In the genomic region with DNA sequence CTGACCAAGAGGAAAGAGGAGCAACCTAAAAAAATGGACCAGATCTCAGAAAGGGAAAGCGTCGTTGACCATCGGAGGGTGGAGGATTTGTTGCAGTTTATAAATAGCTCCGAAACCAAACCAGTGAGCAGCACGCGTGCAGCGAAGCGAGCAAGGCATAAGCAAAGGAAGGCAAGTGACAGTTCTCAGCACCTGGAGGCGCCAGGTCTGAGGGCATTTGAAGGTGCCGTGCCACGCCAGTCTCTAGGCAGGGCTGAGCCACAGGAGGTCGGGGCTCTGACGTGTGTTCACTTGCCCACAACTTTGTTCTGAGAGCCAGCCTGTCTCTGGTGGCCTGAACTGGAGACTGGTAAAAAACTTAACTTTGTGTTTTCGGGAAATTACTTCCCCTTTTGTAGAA, we compare ENCODE assay signal across 10 cellular contexts.
DNase-seq lines count a peak whose midpoint lies in the region; ATAC-seq and TF ChIP-seq lines count a peak whose summit lies in the region.
"Had no signal": no experiment of that assay in that cellular context is flagged by ENCODE, and none has a peak within 500 bp of the region (broad histone marks: within the 10 kb centered on the region; RNA-seq: fewer than 3 reads in every experiment).

No MANE protein-coding gene starts in this region.

- H3K36me3 Mint-ChIP-seq in nephron progenitor cell (ENCODE audit: low read depth) = peaks cover 90% of the 10 kb centered on the region
- peaks cover 56% of the 10 kb centered on the region for H3K36me3 Mint-ChIP-seq in activated naive CD4-positive, alpha-beta T cell treated with anti-CD3 and anti-CD28 coated beads, Interleukin-2, amount 10 ng/mL, durations not matched to agents 7 days and 5 days

- peaks cover 29% of the 10 kb centered on the region for H3K4me1 Mint-ChIP-seq in nephron progenitor cell
- H3K4me1 Mint-ChIP-seq in activated naive CD4-positive, alpha-beta T cell treated with anti-CD3 and anti-CD28 coated beads, Interleukin-2, amount 10 ng/mL, durations not matched to agents 7 days and 5 days = no peaks in the 10 kb centered on the region

- peaks cover 32% of the 10 kb centered on the region for H3K4me1 ChIP-seq in KMS-11 (ENCODE audit: low read depth, poor library complexity, severe bottlenecking)
- H3K4me1 ChIP-seq in effector memory CD4-positive, alpha-beta T cell (ENCODE audit: control insufficient read depth, insufficient read depth, low read length, poor library complexity, severe bottlenecking) = no peaks in the 10 kb centered on the region

- no peak overlapping the region for H3K4me3 ChIP-seq in KMS-11 (IDR thresholded peaks at IDR 0.05; ENCODE audit: insufficient read depth, low read depth, low read length)
- no peak overlapping the region for H3K4me3 ChIP-seq in effector memory CD4-positive, alpha-beta T cell (ENCODE audit: insufficient read depth, low read depth, low read length, poor library complexity, severe bottlenecking)

- CTCF ChIA-PET in activated naive CD4-positive, alpha-beta T cell treated with anti-CD3 and anti-CD28 coated beads, Interleukin-2, amount 10 ng/mL, durations not matched to agents 7 days and 5 days (lab: Charles Lee) = interaction anchor here (1.1 kb wide), 1 partner anchor 24 kb away, joined by 3 read pairs; no protein-coding TSS in a partner anchor

- H3K9me3 ChIP-seq in effector memory CD4-positive, alpha-beta T cell (ENCODE audit: control insufficient read depth, low read length) = no peaks in the 10 kb centered on the region

- H3K79me2 ChIP-seq in KMS-11 (ENCODE audit: insufficient read depth, low read depth) = no peaks in the 10 kb centered on the region

- 0 out of 2 replicates have a peak, but pooled peaks have one; percentile 16 for TF ChIP-seq CTCF in KMS-11 (conservative IDR thresholded peaks at IDR 0.05; ENCODE audit: low read depth, low read length)
- TF ChIP-seq CTCF in nephron progenitor cell (IDR thresholded peaks at IDR 0.05) = no peak

- ATAC-seq in GM19043 (IDR thresholded peaks at IDR 0.05; ENCODE audit: low read depth, unreplicated experiment) (peak; percentile 93), HG02642 (IDR thresholded peaks at IDR 0.05; ENCODE audit: poor library complexity, unreplicated experiment) (peak; percentile 92)
- ATAC-seq: left ventricle myocardium superior had no signal

- DNase-seq in nephron progenitor cell (peak; percentile 14), inferior parietal cortex (ENCODE audit: extremely low spot score) (no peak)
- DNase-seq in effector memory CD4-positive, alpha-beta T cell = no peak
- no peak for DNase-seq in activated naive CD4-positive, alpha-beta T cell treated with anti-CD3 and anti-CD28 coated beads, Interleukin-2, amount 10 ng/mL, durations not matched to agents 7 days and 5 days
- DNase-seq: activated T-cell treated with anti-CD3 and anti-CD28 coated beads for 4 hours; left ventricle myocardium superior; stimulated activated CD4-positive, alpha-beta T cell treated with anti-CD3 and anti-CD28 coated beads, Interleukin-2, amount 100 ng/mL, for 48 hours had no signal

- H3K9me3 Mint-ChIP-seq in nephron progenitor cell = no peaks in the 10 kb centered on the region
- H3K9me3 Mint-ChIP-seq in activated naive CD4-positive, alpha-beta T cell treated with anti-CD3 and anti-CD28 coated beads, Interleukin-2, amount 10 ng/mL, durations not matched to agents 7 days and 5 days = no peaks in the 10 kb centered on the region

- no peaks in the 10 kb centered on the region for H3K36me3 ChIP-seq in KMS-11 (ENCODE audit: insufficient read depth)
- H3K36me3 ChIP-seq in effector memory CD4-positive, alpha-beta T cell (ENCODE audit: control insufficient read depth, insufficient read depth, low read length) = peaks cover 86% of the 10 kb centered on the region

- H3K4me2 ChIP-seq in KMS-11 = peak overlapping the region; percentile 78

- H3K27me3 Mint-ChIP-seq in nephron progenitor cell (ENCODE audit: low read depth, poor library complexity) = no peaks in the 10 kb centered on the region
- no peaks in the 10 kb centered on the region for H3K27me3 Mint-ChIP-seq in activated naive CD4-positive, alpha-beta T cell treated with anti-CD3 and anti-CD28 coated beads, Interleukin-2, amount 10 ng/mL, durations not matched to agents 7 days and 5 days

- H3K27ac ChIP-seq in KMS-11 = peak overlapping the region; percentile 82
- H3K27ac ChIP-seq in effector memory CD4-positive, alpha-beta T cell (ENCODE audit: insufficient read depth, low read length, poor library complexity, severe bottlenecking) = no peak overlapping the region

- no peaks in the 10 kb centered on the region for H3K27me3 ChIP-seq in KMS-11 (ENCODE audit: insufficient read depth, low read depth)
- no peaks in the 10 kb centered on the region for H3K27me3 ChIP-seq in effector memory CD4-positive, alpha-beta T cell (replicated peaks; ENCODE audit: control insufficient read depth, insufficient read depth, low read length, poor library complexity, severe bottlenecking)

- no peak overlapping the region for H3K27ac Mint-ChIP-seq in nephron progenitor cell
- H3K27ac Mint-ChIP-seq in activated naive CD4-positive, alpha-beta T cell treated with anti-CD3 and anti-CD28 coated beads, Interleukin-2, amount 10 ng/mL, durations not matched to agents 7 days and 5 days = no peak overlapping the region

- H4K20me1 ChIP-seq in KMS-11 (ENCODE audit: insufficient read depth) = no peaks in the 10 kb centered on the region

- no peak overlapping the region for H2AFZ ChIP-seq in KMS-11 (ENCODE audit: low read depth)

- no peak overlapping the region for H3K4me3 Mint-ChIP-seq in nephron progenitor cell
- H3K4me3 Mint-ChIP-seq in activated naive CD4-positive, alpha-beta T cell treated with anti-CD3 and anti-CD28 coated beads, Interleukin-2, amount 10 ng/mL, durations not matched to agents 7 days and 5 days = no peak overlapping the region

- H3K9ac ChIP-seq in KMS-11 = peak overlapping the region; percentile 47; the same call in 1 of the 2 replicates
